In the genomic region with DNA sequence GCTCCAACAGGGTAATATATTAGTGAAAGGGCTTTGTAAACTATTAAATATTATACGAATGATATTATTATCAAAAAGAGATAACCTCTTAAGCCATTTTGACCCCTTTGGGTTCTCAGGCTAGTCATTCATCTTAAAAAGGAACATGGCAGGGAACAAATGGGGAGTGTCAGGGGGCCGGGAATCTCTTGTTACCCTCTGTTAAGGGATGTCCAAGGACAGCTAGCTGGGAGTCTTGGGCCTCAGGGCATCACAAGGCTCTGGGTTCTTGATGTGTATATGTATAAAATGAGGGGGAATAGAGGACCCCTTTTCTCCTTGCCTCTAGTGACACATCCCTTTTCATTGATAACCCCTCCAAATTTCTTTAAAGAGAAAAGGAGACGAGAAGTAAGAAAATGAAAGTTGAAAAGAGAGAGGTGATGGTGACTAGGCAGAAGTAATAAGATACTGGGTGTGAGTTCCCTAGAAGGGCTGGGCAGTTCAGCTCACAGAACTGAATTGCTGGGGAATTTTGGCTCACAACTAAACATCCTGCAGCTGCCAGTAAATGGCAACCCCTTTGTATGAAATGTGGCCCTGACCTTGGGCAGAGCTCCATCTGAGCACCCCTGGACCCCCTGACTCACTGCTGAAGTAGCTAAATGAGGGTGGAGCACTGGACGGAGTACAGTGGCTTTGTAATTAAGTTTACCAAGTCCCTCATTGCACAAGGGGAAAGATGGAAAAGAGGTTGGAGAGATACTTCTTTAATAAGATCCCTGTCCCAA, we compare ENCODE assay signal across 13 cellular contexts. TPM values are rescaled to one million over a fixed set of nuclear protein-coding genes. Genes with fewer than 3 reads are reported as not detected.
DNase-seq lines count a peak whose midpoint lies in the region; ATAC-seq, FAIRE-seq and TF ChIP-seq lines count a peak whose summit lies in the region.
"Had no signal": no experiment of that assay in that cellular context is flagged by ENCODE, and none has a peak within 500 bp of the region (broad histone marks: within the 10 kb centered on the region; RNA-seq: fewer than 3 reads in every experiment).

No MANE protein-coding gene starts in this region.

- intact Hi-C loops in PC-9 (cut with micrococcal nuclease; ENCODE audit: unreplicated experiment), result loop anchor here (1.0 to 5.0 kb wide), 6 partner anchors 12 to 168 kb away; no protein-coding TSS in a partner anchor
- intact Hi-C loops in endothelial cell of umbilical vein (cut with micrococcal nuclease), result no loop called here

- no peaks in the 10 kb centered on the region for H4K20me1 ChIP-seq in PC-9 (ENCODE audit: insufficient read depth)
- H4K20me1 ChIP-seq in endothelial cell of umbilical vein (replicated peaks; ENCODE audit: control insufficient read depth, extremely low read depth, insufficient read depth, low read length), result no peaks in the 10 kb centered on the region

- DNase-seq in PC-9 (peak; percentile 85 to 99), endothelial cell of umbilical vein (ENCODE audit: low read depth, low spot score) (peak; percentile 45), skeletal muscle cell (ENCODE audit: low read depth) (peak; percentile 78), left lobe of liver (ENCODE audit: low spot score) (no peak), GF-D8 (lab: John Stamatoyannopoulos, UW) (no peak)
- DNase-seq: activated CD4-positive, CD25-positive, alpha-beta regulatory T cell; NCI-H510A treated with DMSO at 0.1 percent for 48 hours; SIG-M5; stimulated activated naive CD4-positive, alpha-beta T cell treated with Interleukin-2 at 50 U/mL for 16 hours had no signal

- ATAC-seq in left lobe of liver (no peak), GM19395 (IDR thresholded peaks at IDR 0.05; ENCODE audit: unreplicated experiment) (no peak), HG03520 (IDR thresholded peaks at IDR 0.05; ENCODE audit: unreplicated experiment) (no peak)

- H3K27ac ChIP-seq in PC-9 (peak overlapping the region; percentile 99), endothelial cell of umbilical vein (ENCODE audit: insufficient read depth, low read depth, low read length) (no peak overlapping the region)

- peaks cover 4% of the 10 kb centered on the region for H3K9me1 ChIP-seq in endothelial cell of umbilical vein (replicated peaks; ENCODE audit: control insufficient read depth, extremely low read depth, insufficient read depth, low read length)

- H3K9me3 ChIP-seq in PC-9 (ENCODE audit: insufficient read depth, low read depth), result 0 out of 2 replicates have a peak, but pooled peaks cover 3% of the 10 kb centered on the region
- no peaks in the 10 kb centered on the region for H3K9me3 ChIP-seq in endothelial cell of umbilical vein (replicated peaks; ENCODE audit: control insufficient read depth, insufficient read depth, low read length)

- TF ChIP-seq CTCF in PC-9 (conservative IDR thresholded peaks at IDR 0.05) (0 out of 2 replicates have a peak, but pooled peaks have one; percentile 21), endothelial cell of umbilical vein (IDR thresholded peaks at IDR 0.05; ENCODE audit: extremely low read depth in 1 of 2, insufficient read depth in 1 of 2, low read depth in 1 of 2, low read length in 2 of 2) (no peak)

- H2AFZ ChIP-seq in PC-9, result peak overlapping the region; percentile 60
- H2AFZ ChIP-seq in endothelial cell of umbilical vein (ENCODE audit: low read depth, low read length), result peak overlapping the region; percentile 33

- dilution Hi-C loops in endothelial cell of umbilical vein (cut with MboI; ENCODE audit: extremely low pct_ligation_motif_present, low sequenced_read_pairs), result no loop called here

- no peaks in the 10 kb centered on the region for H3K36me3 ChIP-seq in PC-9 (ENCODE audit: low read depth)
- H3K36me3 ChIP-seq in endothelial cell of umbilical vein (ENCODE audit: control insufficient read depth in 2 of 2, extremely low read depth in 1 of 2, insufficient read depth in 2 of 2, low read length in 2 of 2), result no peaks in the 10 kb centered on the region

- peak overlapping the region; percentile 48 for H3K4me3 ChIP-seq in PC-9
- no peak overlapping the region for H3K4me3 ChIP-seq in endothelial cell of umbilical vein (replicated peaks in 1 of 3; ENCODE audit: insufficient read depth in 1 of 3, low read depth in 1 of 3, low read length in 3 of 3)
- no peak overlapping the region for H3K4me3 ChIP-seq in skeletal muscle cell (ENCODE audit: low read depth, low read length)

- POLR2A ChIA-PET in PC-9 (lab: Charles Lee; ENCODE audit: unreplicated experiment), result interaction anchor here (0.5 to 2.4 kb wide), 15 partner anchors 15 to 1268 kb away, joined by 3 to 22 read pairs (median 5); a partner anchor contains a TSS
- POLR2A ChIA-PET in endothelial cell of umbilical vein (lab: Charles Lee), result no interaction called here

- peaks cover 67% of the 10 kb centered on the region for H3K4me1 ChIP-seq in PC-9 (replicated peaks; ENCODE audit: insufficient read depth)
- H3K4me1 ChIP-seq in endothelial cell of umbilical vein (ENCODE audit: control insufficient read depth, extremely low read depth, insufficient read depth, low read length), result peaks cover 19% of the 10 kb centered on the region

- no peaks in the 10 kb centered on the region for H3K9me2 ChIP-seq in PC-9 (ENCODE audit: insufficient read depth)

- no peaks in the 10 kb centered on the region for H3K27me3 ChIP-seq in PC-9 (ENCODE audit: insufficient read depth, low read depth)
- H3K27me3 ChIP-seq in endothelial cell of umbilical vein (ENCODE audit: control insufficient read depth in 2 of 2, insufficient read depth in 2 of 2, low read length in 2 of 2), result no peaks in the 10 kb centered on the region

- FAIRE-seq in G401.6 (lab: Jason Lieb, UNC), result peak; percentile 90
- peak; percentile 4 for FAIRE-seq in endothelial cell of umbilical vein (lab: Jason Lieb, UNC)
- FAIRE-seq: GM18507 had no signal

- H3K79me2 ChIP-seq in PC-9 (ENCODE audit: low read depth), result no peaks in the 10 kb centered on the region
- H3K79me2 ChIP-seq in endothelial cell of umbilical vein (ENCODE audit: control insufficient read depth, insufficient read depth, low read length), result no peaks in the 10 kb centered on the region

- H3K9ac ChIP-seq in endothelial cell of umbilical vein (replicated peaks; ENCODE audit: extremely low read depth, insufficient read depth, low read length), result no peak overlapping the region

- CTCF ChIA-PET in PC-9 (lab: Charles Lee), result interaction anchor here (0.5 to 0.8 kb wide), 2 partner anchors 11 to 1290 kb away, joined by 3 to 16 read pairs; no protein-coding TSS in a partner anchor
- CTCF ChIA-PET in endothelial cell of umbilical vein (lab: Charles Lee), result interaction anchor here (0.5 to 2.4 kb wide), 6 partner anchors 8 to 170 kb away, joined by 3 to 11 read pairs (median 4); no protein-coding TSS in a partner anchor

- H3K4me2 ChIP-seq in PC-9 (peak overlapping the region; percentile 84), endothelial cell of umbilical vein (ENCODE audit: insufficient read depth, low read length) (peak overlapping the region; percentile 13)

- no peak for TF ChIP-seq POLR2A in endothelial cell of umbilical vein (IDR thresholded peaks at IDR 0.05; ENCODE audit: low read depth, low read length)

- BruUV-seq in PC-9 (replicated peaks; lab: Mats Ljungman, UMichigan), result no TSS peak
- no TSS peak for BruUV-seq in endothelial cell of umbilical vein (replicated peaks; lab: Mats Ljungman, UMichigan)

- peaks cover 60% of the 10 kb centered on the region for H3F3A ChIP-seq in PC-9 (ENCODE audit: insufficient read depth, low read depth)

TF ChIP-seq in endothelial cell of umbilical vein, 7 proteins besides CTCF, POLR2A, EP300 and RAD21:
- TF ChIP-seq, protein P1, sequence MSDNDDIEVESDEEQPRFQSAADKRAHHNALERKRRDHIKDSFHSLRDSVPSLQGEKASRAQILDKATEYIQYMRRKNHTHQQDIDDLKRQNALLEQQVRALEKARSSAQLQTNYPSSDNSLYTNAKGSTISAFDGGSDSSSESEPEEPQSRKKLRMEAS (IDR thresholded peaks at IDR 0.05; ENCODE audit: insufficient read depth, insufficient read length), result no peak
- TF ChIP-seq GATA2 (IDR thresholded peaks at IDR 0.05; ENCODE audit: insufficient read depth, insufficient read length, low read depth, low read length), result no peak
- TF ChIP-seq EZH2 (IDR thresholded peaks at IDR 0.05; ENCODE audit: borderline replicate concordance, low read depth, low read length, severe bottlenecking), result no peak
- no peak for TF ChIP-seq FOS (IDR thresholded peaks at IDR 0.05; ENCODE audit: borderline replicate concordance, insufficient read depth, low read length)
- TF ChIP-seq JUN (IDR thresholded peaks at IDR 0.05; ENCODE audit: borderline replicate concordance, insufficient read depth, insufficient read length, low read depth), result no peak
- TF ChIP-seq MYC (IDR thresholded peaks at IDR 0.05; ENCODE audit: low read depth, low read length), result no peak
TF ChIP-seq in endothelial cell of umbilical vein: peak in this region for 0.

RNA-seq across cellular contexts. Expression of a gene that starts 20.0 kb away (rescaled TPM):
- total RNA-seq in PC-9 (2021), result 23.2 and 26.2 TPM in 2 replicates
- total RNA-seq in endothelial cell of umbilical vein, result 29.7 and 29.9 TPM in 2 replicates
- 9.1 and 13.1 TPM in 2 replicates for polyA plus RNA-seq in endothelial cell of umbilical vein
- 9.3 and 9.6 TPM in 2 replicates for polyA plus RNA-seq in endothelial cell of umbilical vein (2011; cell fraction: cytosol; rRNA removed)
- polyA plus RNA-seq in endothelial cell of umbilical vein (2011; cell fraction: nucleus; rRNA removed), result 28.8 and 41.1 TPM in 2 replicates
- polyA plus RNA-seq in endothelial cell of umbilical vein (2012), result 11.3 and 23.8 TPM in 2 replicates
- polyA minus RNA-seq in endothelial cell of umbilical vein, result 22.6 and 25.0 TPM in 2 replicates
- polyA minus RNA-seq in endothelial cell of umbilical vein (2011; cell fraction: cytosol; rRNA and poly(A)+ RNA removed), result 8.5 TPM
- polyA minus RNA-seq in endothelial cell of umbilical vein (2011; cell fraction: nucleus; rRNA and poly(A)+ RNA removed), result 62.7 and 74.5 TPM in 2 replicates
- 11.2 TPM for total RNA-seq in left lobe of liver

Comparison
In these comparisons a context has a peak if more than half of its experiments do, and no peak if none do; other contexts are left out.
1. DNase-seq: peak in PC-9 (2 of 2), endothelial cell of umbilical vein (single experiment) and skeletal muscle cell (single experiment); none in left lobe of liver (single experiment) and GF-D8 (single experiment).